Comparison of ENCODE assay signal across 14 cellular contexts in genomic region chr7:132066776-132067175, GRCh38.
A peak's percentile ranks its signal among the peaks of the same experiment; 100 is the strongest.
DNase-seq lines count a peak whose midpoint lies in the region; ATAC-seq and TF ChIP-seq lines count a peak whose summit lies in the region.
"Had no signal": no experiment of that assay in that cellular context is flagged by ENCODE, and none has a peak within 500 bp of the region (broad histone marks: within the 10 kb centered on the region; RNA-seq: fewer than 3 reads in every experiment).

No MANE protein-coding gene starts in this region.

- H3K36me3 Mint-ChIP-seq in endodermal cell (ENCODE audit: low read depth): no peaks in the 10 kb centered on the region

- H3K36me3 ChIP-seq in endodermal cell (ENCODE audit: control insufficient read depth, insufficient read depth, low read length): no peaks in the 10 kb centered on the region
- H3K36me3 ChIP-seq in uterus: no peaks in the 10 kb centered on the region
- H3K36me3 ChIP-seq: SJCRH30, spleen had no signal

- H3K4me3 ChIP-seq in endodermal cell (ENCODE audit: low read length) (no peak overlapping the region), uterus (no peak overlapping the region)
- H3K4me3 ChIP-seq: SJCRH30, spleen had no signal

- no peaks in the 10 kb centered on the region for H3K9me3 ChIP-seq in endodermal cell (ENCODE audit: control insufficient read depth, low read length)
- no peaks in the 10 kb centered on the region for H3K9me3 ChIP-seq in uterus
- H3K9me3 ChIP-seq: SJCRH30, spleen had no signal

- peak overlapping the region; percentile 94 for H3K27ac ChIP-seq in endodermal cell (ENCODE audit: low read depth, low read length)
- H3K27ac ChIP-seq in uterus: peak overlapping the region; percentile 73 to 75
- H3K27ac ChIP-seq: 22Rv1 had no signal

- no peak overlapping the region for H3K9ac ChIP-seq in endodermal cell (ENCODE audit: extremely low read depth, low read length, poor library complexity, severe bottlenecking)

- no peaks in the 10 kb centered on the region for H3K4me1 Mint-ChIP-seq in endodermal cell

- H3K27me3 ChIP-seq in endodermal cell (ENCODE audit: control insufficient read depth, insufficient read depth, low read length, poor library complexity, severe bottlenecking): peaks cover 9% of the 10 kb centered on the region
- no peaks in the 10 kb centered on the region for H3K27me3 ChIP-seq in uterus
- H3K27me3 ChIP-seq: SJCRH30, spleen had no signal

- no peaks in the 10 kb centered on the region for H3K9me3 Mint-ChIP-seq in endodermal cell
- H3K9me3 Mint-ChIP-seq: activated CD8-positive, alpha-beta T cell treated with anti-CD3 and anti-CD28 coated beads for 36 hours; stimulated activated naive CD8-positive, alpha-beta T cell treated with anti-CD3 and anti-CD28 coated beads, Interleukin-15, Interleukin-2, amounts not matched to agents 100 ng/mL and 50 ng/mL, for 24 hours had no signal

- no peak for TF ChIP-seq CTCF in endodermal cell (conservative IDR thresholded peaks at IDR 0.05)
- TF ChIP-seq CTCF in uterus (IDR thresholded peaks at IDR 0.05): no peak

- H3K27ac Mint-ChIP-seq in endodermal cell: no peak overlapping the region
- H3K27ac Mint-ChIP-seq: activated CD8-positive, alpha-beta T cell treated with anti-CD3 and anti-CD28 coated beads for 36 hours; stimulated activated naive CD8-positive, alpha-beta T cell treated with anti-CD3 and anti-CD28 coated beads, Interleukin-15, Interleukin-2, amounts not matched to agents 100 ng/mL and 50 ng/mL, for 24 hours had no signal

- H3K4me3 Mint-ChIP-seq in endodermal cell: no peak overlapping the region
- H3K4me3 Mint-ChIP-seq: activated CD8-positive, alpha-beta T cell treated with anti-CD3 and anti-CD28 coated beads for 36 hours; stimulated activated naive CD8-positive, alpha-beta T cell treated with anti-CD3 and anti-CD28 coated beads, Interleukin-15, Interleukin-2, amounts not matched to agents 100 ng/mL and 50 ng/mL, for 24 hours had no signal

- 67 to 83% methylated on average over 8 to 12 of the region's 12 CpGs for WGBS in endodermal cell (ENCODE audit: insufficient coverage in 1 of 2, insufficient read length in 1 of 2), 2 experiments

- DNase-seq in NCI-H2227 (lab: John Stamatoyannopoulos, UW; ENCODE audit: unreplicated experiment): peak; percentile 18
- no peak for DNase-seq in NCI-H2227 treated with DMSO at 0.1 percent for 48 hours (lab: John Stamatoyannopoulos, UW)
- no peak for DNase-seq in endodermal cell
- DNase-seq in myocyte (ENCODE audit: low read depth): peak; percentile 57
- peak; percentile 38 to 52 for DNase-seq in uterus
- no peak for DNase-seq in activated naive CD4-positive, alpha-beta T cell (lab: John Stamatoyannopoulos, UW)
- DNase-seq: activated CD8-positive, alpha-beta T cell treated with anti-CD3 and anti-CD28 coated beads for 36 hours; NCI-H1436 treated with DMSO at 0.1 percent for 48 hours; spleen had no signal

- H3K4me1 ChIP-seq in endodermal cell (ENCODE audit: control insufficient read depth, insufficient read depth, low read length) (no peaks in the 10 kb centered on the region), uterus (peaks cover 0 to 15% of the 10 kb centered on the region in 2 donors)

- intact Hi-C loops in uterus (cut with DNase I; ENCODE audit: low total_unique reads): no loop called here

- peaks cover 4% of the 10 kb centered on the region for H3K27me3 Mint-ChIP-seq in endodermal cell (ENCODE audit: insufficient read depth)
- H3K27me3 Mint-ChIP-seq: stimulated activated naive CD8-positive, alpha-beta T cell treated with anti-CD3 and anti-CD28 coated beads, Interleukin-15, Interleukin-2, amounts not matched to agents 100 ng/mL and 50 ng/mL, for 24 hours had no signal

- no peak for TF ChIP-seq POLR2A in uterus (IDR thresholded peaks at IDR 0.05)

- no peak for ATAC-seq in GM19035 (IDR thresholded peaks at IDR 0.05; ENCODE audit: unreplicated experiment)
- no peak for ATAC-seq in HG03097 (IDR thresholded peaks at IDR 0.05; ENCODE audit: low FRiP score, unreplicated experiment)
- ATAC-seq: activated CD8-positive, alpha-beta T cell treated with anti-CD3 and anti-CD28 coated beads for 36 hours had no signal

Comparison
In these comparisons a context has a peak if more than half of its experiments do, and no peak if none do; other contexts are left out.
1. DNase-seq: peak in NCI-H2227 (single experiment), myocyte (single experiment) and uterus (2 of 2); none in NCI-H2227 treated with DMSO at 0.1 percent for 48 hours (single experiment), endodermal cell (single experiment) and activated naive CD4-positive, alpha-beta T cell (0 of 4).